ENCODE assay signal across 2 cellular contexts in the genomic region with DNA sequence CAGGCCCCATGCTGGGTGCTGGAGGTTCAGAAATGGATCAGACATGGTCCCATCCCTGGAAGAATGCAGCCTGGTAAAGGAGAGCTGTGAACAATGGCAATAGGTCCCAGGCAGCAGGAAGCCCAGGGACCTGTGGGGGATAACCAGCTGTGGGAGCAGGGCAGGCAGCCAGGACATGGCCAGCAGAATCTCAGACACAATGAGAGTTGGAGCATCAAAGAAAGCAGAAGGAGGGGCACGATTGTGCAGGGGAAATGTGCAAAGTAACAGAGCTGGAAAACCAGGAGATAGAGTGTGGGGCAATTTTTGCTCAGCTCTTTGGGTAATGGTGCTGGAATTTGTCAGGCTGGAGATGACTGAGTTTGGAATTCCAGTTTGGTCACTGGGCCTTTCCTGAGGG.
TF ChIP-seq lines count a peak whose summit lies in the region.

No MANE protein-coding gene starts in this region.

TF ChIP-seq in SK-N-SH, 30 proteins besides CTCF, POLR2A, EP300 and RAD21 (continued from another document):
- TF ChIP-seq USF2 (IDR thresholded peaks at IDR 0.05; ENCODE audit: borderline replicate concordance, low read depth, low read length): no peak
- TF ChIP-seq RCOR1 (IDR thresholded peaks at IDR 0.05; ENCODE audit: low read length): no peak
- TF ChIP-seq, protein P1, sequence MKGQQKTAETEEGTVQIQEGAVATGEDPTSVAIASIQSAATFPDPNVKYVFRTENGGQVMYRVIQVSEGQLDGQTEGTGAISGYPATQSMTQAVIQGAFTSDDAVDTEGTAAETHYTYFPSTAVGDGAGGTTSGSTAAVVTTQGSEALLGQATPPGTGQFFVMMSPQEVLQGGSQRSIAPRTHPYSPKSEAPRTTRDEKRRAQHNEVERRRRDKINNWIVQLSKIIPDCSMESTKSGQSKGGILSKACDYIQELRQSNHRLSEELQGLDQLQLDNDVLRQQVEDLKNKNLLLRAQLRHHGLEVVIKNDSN (IDR thresholded peaks at IDR 0.05; ENCODE audit: borderline replicate concordance, low read depth): no peak
- TF ChIP-seq FOSL2 (IDR thresholded peaks at IDR 0.05; ENCODE audit: borderline replicate concordance, low read depth): no peak
- no peak for TF ChIP-seq TEAD4 (IDR thresholded peaks at IDR 0.05; ENCODE audit: borderline replicate concordance, insufficient read depth)

TF ChIP-seq in SK-N-SH treated with all-trans-retinoic acid at 6 μM for 48 hours, 23 proteins besides CTCF, POLR2A, EP300 and RAD21 (continued from another document):
- TF ChIP-seq CREB5 (CRISPR knock-in tag; IDR thresholded peaks at IDR 0.05; ENCODE audit: low read depth): no peak
- TF ChIP-seq, protein P2, sequence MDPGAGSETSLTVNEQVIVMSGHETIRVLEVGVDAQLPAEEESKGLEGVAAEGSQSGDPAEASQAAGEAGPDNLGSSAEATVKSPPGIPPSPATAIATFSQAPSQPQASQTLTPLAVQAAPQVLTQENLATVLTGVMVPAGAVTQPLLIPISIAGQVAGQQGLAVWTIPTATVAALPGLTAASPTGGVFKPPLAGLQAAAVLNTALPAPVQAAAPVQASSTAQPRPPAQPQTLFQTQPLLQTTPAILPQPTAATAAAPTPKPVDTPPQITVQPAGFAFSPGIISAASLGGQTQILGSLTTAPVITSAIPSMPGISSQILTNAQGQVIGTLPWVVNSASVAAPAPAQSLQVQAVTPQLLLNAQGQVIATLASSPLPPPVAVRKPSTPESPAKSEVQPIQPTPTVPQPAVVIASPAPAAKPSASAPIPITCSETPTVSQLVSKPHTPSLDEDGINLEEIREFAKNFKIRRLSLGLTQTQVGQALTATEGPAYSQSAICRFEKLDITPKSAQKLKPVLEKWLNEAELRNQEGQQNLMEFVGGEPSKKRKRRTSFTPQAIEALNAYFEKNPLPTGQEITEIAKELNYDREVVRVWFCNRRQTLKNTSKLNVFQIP (CRISPR knock-in tag; IDR thresholded peaks at IDR 0.05; ENCODE audit: borderline replicate concordance, low read depth): no peak
- TF ChIP-seq, protein P3, sequence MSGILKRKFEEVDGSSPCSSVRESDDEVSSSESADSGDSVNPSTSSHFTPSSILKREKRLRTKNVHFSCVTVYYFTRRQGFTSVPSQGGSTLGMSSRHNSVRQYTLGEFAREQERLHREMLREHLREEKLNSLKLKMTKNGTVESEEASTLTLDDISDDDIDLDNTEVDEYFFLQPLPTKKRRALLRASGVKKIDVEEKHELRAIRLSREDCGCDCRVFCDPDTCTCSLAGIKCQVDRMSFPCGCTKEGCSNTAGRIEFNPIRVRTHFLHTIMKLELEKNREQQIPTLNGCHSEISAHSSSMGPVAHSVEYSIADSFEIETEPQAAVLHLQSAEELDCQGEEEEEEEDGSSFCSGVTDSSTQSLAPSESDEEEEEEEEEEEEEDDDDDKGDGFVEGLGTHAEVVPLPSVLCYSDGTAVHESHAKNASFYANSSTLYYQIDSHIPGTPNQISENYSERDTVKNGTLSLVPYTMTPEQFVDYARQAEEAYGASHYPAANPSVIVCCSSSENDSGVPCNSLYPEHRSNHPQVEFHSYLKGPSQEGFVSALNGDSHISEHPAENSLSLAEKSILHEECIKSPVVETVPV (CRISPR knock-in tag; IDR thresholded peaks at IDR 0.05): no peak
- TF ChIP-seq, protein P4, sequence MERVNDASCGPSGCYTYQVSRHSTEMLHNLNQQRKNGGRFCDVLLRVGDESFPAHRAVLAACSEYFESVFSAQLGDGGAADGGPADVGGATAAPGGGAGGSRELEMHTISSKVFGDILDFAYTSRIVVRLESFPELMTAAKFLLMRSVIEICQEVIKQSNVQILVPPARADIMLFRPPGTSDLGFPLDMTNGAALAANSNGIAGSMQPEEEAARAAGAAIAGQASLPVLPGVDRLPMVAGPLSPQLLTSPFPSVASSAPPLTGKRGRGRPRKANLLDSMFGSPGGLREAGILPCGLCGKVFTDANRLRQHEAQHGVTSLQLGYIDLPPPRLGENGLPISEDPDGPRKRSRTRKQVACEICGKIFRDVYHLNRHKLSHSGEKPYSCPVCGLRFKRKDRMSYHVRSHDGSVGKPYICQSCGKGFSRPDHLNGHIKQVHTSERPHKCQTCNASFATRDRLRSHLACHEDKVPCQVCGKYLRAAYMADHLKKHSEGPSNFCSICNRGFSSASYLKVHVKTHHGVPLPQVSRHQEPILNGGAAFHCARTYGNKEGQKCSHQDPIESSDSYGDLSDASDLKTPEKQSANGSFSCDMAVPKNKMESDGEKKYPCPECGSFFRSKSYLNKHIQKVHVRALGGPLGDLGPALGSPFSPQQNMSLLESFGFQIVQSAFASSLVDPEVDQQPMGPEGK (CRISPR knock-in tag; IDR thresholded peaks at IDR 0.05; ENCODE audit: borderline replicate concordance): no peak
- TF ChIP-seq ZNF70 (CRISPR knock-in tag; IDR thresholded peaks at IDR 0.05): no peak
- no peak for TF ChIP-seq BACH2 (CRISPR knock-in tag; IDR thresholded peaks at IDR 0.05; ENCODE audit: borderline replicate concordance)
- no peak for TF ChIP-seq GLIS3 (CRISPR knock-in tag; IDR thresholded peaks at IDR 0.05)
- TF ChIP-seq ESRRG (CRISPR knock-in tag; IDR thresholded peaks at IDR 0.05): no peak
- TF ChIP-seq ARNTL (CRISPR knock-in tag; IDR thresholded peaks at IDR 0.05; ENCODE audit: borderline replicate concordance, low read depth): no peak
